Comparison of ENCODE assay signal across 9 cellular contexts in genomic region chr3:32817195-32817560, GRCh38. TPM values are rescaled to one million over a fixed set of nuclear protein-coding genes. Genes with fewer than 3 reads are reported as not detected.
A peak's percentile ranks its signal among the peaks of the same experiment; 100 is the strongest.
DNase-seq lines count a peak whose midpoint lies in the region; ATAC-seq and TF ChIP-seq lines count a peak whose summit lies in the region.
"Had no signal": no experiment of that assay in that cellular context is flagged by ENCODE, and none has a peak within 500 bp of the region (broad histone marks: within the 10 kb centered on the region; RNA-seq: fewer than 3 reads in every experiment).

No MANE protein-coding gene starts in this region.

- peak overlapping the region; percentile 99 for H3K9ac ChIP-seq in Loucy (ENCODE audit: low read depth, low read length, poor library complexity, severe bottlenecking)
- no peak overlapping the region for H3K9ac ChIP-seq in fibroblast of lung (ENCODE audit: insufficient read depth, low read length)

- H3K4me1 ChIP-seq in Loucy (ENCODE audit: insufficient read depth, low read length, poor library complexity, severe bottlenecking) (peaks cover 49% of the 10 kb centered on the region), fibroblast of lung (ENCODE audit: control insufficient read depth, extremely low read depth, insufficient read depth, low read length) (no peaks in the 10 kb centered on the region), prostate gland (replicated peaks) (peaks cover 6% of the 10 kb centered on the region)

- WGBS in prostate gland = 0% methylated on average over 32 of the region's 57 CpGs

- H3K4me2 ChIP-seq in Loucy (ENCODE audit: low read depth, low read length, poor library complexity, severe bottlenecking) (peak overlapping the region; percentile 99), fibroblast of lung (ENCODE audit: extremely low read depth, insufficient read depth, low read length) (peak overlapping the region; percentile 3)

- peaks cover 56% of the 10 kb centered on the region for H3K79me2 ChIP-seq in Loucy (ENCODE audit: insufficient read depth, low read length)
- H3K79me2 ChIP-seq in fibroblast of lung (ENCODE audit: control insufficient read depth, insufficient read depth, low read length) = no peaks in the 10 kb centered on the region

- no peaks in the 10 kb centered on the region for H3K9me2 ChIP-seq in Loucy (replicated peaks; ENCODE audit: low read depth, low read length)

- ATAC-seq in sciatic nerve = no peak

- H3K27ac ChIP-seq in fibroblast of lung (ENCODE audit: insufficient read depth, low read length) = no peak overlapping the region
- no peak overlapping the region for H3K27ac ChIP-seq in prostate gland

- DNase-seq in GM03348 (ENCODE audit: low spot score) = peak; percentile 30
- no peak for DNase-seq in fibroblast of lung (ENCODE audit: low read depth in 2 of 2)
- DNase-seq in prostate gland (ENCODE audit: low spot score) = no peak
- DNase-seq in COR-L47 (lab: John Stamatoyannopoulos, UW) = no peak
- no peak for DNase-seq in sciatic nerve (ENCODE audit: low spot score)
- no peak for DNase-seq in HK-2 (ENCODE audit: unreplicated experiment)
- DNase-seq in SHP77 (lab: John Stamatoyannopoulos, UW) = no peak

- H3K9me3 ChIP-seq in Loucy (ENCODE audit: insufficient read depth, low read depth, low read length) = no peaks in the 10 kb centered on the region
- no peaks in the 10 kb centered on the region for H3K9me3 ChIP-seq in fibroblast of lung (ENCODE audit: control insufficient read depth, insufficient read depth, low read depth, low read length)
- no peaks in the 10 kb centered on the region for H3K9me3 ChIP-seq in prostate gland

- H3F3A ChIP-seq in Loucy (ENCODE audit: low read depth) = peaks cover 17% of the 10 kb centered on the region; the same call in 1 of the 2 replicates

- peak overlapping the region; percentile 99 for H2AFZ ChIP-seq in Loucy (ENCODE audit: low read length)
- no peak overlapping the region for H2AFZ ChIP-seq in fibroblast of lung (ENCODE audit: low read length)

- no peaks in the 10 kb centered on the region for H3K27me3 ChIP-seq in Loucy (ENCODE audit: insufficient read depth, low read length, poor library complexity, severe bottlenecking)
- H3K27me3 ChIP-seq in fibroblast of lung (ENCODE audit: control insufficient read depth, insufficient read depth, low read length) = peaks cover 59% of the 10 kb centered on the region
- H3K27me3 ChIP-seq in prostate gland (replicated peaks; ENCODE audit: insufficient read depth) = peaks cover 18% of the 10 kb centered on the region

- intact Hi-C loops in prostate gland (cut with DNase I) = no loop called here
- intact Hi-C loops in sciatic nerve (cut with DNase I) = no loop called here

- H3K36me3 ChIP-seq in Loucy (ENCODE audit: insufficient read depth, low read length) (no peaks in the 10 kb centered on the region), fibroblast of lung (ENCODE audit: control insufficient read depth, insufficient read depth, low read length) (no peaks in the 10 kb centered on the region), prostate gland (no peaks in the 10 kb centered on the region)

- H3K4me3 ChIP-seq in Loucy (ENCODE audit: low read length, poor library complexity, severe bottlenecking) = peak overlapping the region; percentile 99
- peak overlapping the region in 1 of 4 experiments; percentile 39 for H3K4me3 ChIP-seq in fibroblast of lung (replicated peaks in 1 of 4; ENCODE audit: control extremely low read depth in 1 of 4, insufficient read depth in 1 of 4, low read depth in 3 of 4, low read length in 4 of 4)
- peak overlapping the region; percentile 16 to 21 for H3K4me3 ChIP-seq in prostate gland

- H4K20me1 ChIP-seq in Loucy (ENCODE audit: insufficient read depth, low read length, poor library complexity, severe bottlenecking) = peaks cover 27% of the 10 kb centered on the region
- no peaks in the 10 kb centered on the region for H4K20me1 ChIP-seq in fibroblast of lung (ENCODE audit: control insufficient read depth, extremely low read depth, insufficient read depth, low read length)

- no peak for TF ChIP-seq POLR2A in prostate gland (IDR thresholded peaks at IDR 0.05)

- no peak for TF ChIP-seq CTCF in Loucy (conservative IDR thresholded peaks at IDR 0.05; ENCODE audit: low read length)
- no peak for TF ChIP-seq CTCF in fibroblast of lung (conservative IDR thresholded peaks at IDR 0.05 in 1 of 2, IDR thresholded peaks at IDR 0.05 in 1 of 2; ENCODE audit: low read depth in 1 of 2, low read length in 2 of 2)
- TF ChIP-seq CTCF in prostate gland (IDR thresholded peaks at IDR 0.05) = no peak

RNA-seq across cellular contexts. Expression of gene TRIM71, which starts 0.6 kb away (rescaled TPM):
- under 0.01 TPM in 1 of 2 replicates, not detected in the other for total RNA-seq in fibroblast of lung
- 0.02 TPM in 2 replicates for polyA plus RNA-seq in fibroblast of lung
- not detected in 2 replicates for polyA plus RNA-seq in fibroblast of lung (2012)
- polyA minus RNA-seq in fibroblast of lung (ENCODE audit: low replicate concordance) = not detected in 2 replicates
- 10 to 100 TPM in 1 of 2 donors, not detected in 1; 11.1 TPM for total RNA-seq in prostate gland
- total RNA-seq in sciatic nerve = 0.40 TPM
- total RNA-seq: lung microvascular endothelial cell had no signal
